Comparison of ENCODE assay signal across 10 cellular contexts in genomic region chr1:118563969-118564951, GRCh38.
DNase-seq lines count a peak whose midpoint lies in the region; ATAC-seq lines count a peak whose summit lies in the region.
"Had no signal": no experiment of that assay in that cellular context is flagged by ENCODE, and none has a peak within 500 bp of the region (broad histone marks: within the 10 kb centered on the region; RNA-seq: fewer than 3 reads in every experiment).

No MANE protein-coding gene starts in this region.

- H3K4me1 Mint-ChIP-seq in T-cell: no peaks in the 10 kb centered on the region
- H3K4me1 Mint-ChIP-seq: activated B cell treated with CpG ODN at 0.5 μM for 24 hours had no signal

- DNase-seq in GM04503 (ENCODE audit: low read depth) (peak; percentile 9), KBM-7 (peak; percentile 88), iPS-NIHi7 (ENCODE audit: extremely low spot score) (peak; percentile 24), NCI-H1417 treated with DMSO at 0.1 percent for 48 hours (lab: John Stamatoyannopoulos, UW) (no peak), NCI-H146 treated with DMSO at 0.1 percent for 48 hours (lab: John Stamatoyannopoulos, UW; ENCODE audit: unreplicated experiment) (no peak), T-cell (no peak)
- DNase-seq: activated B cell treated with CpG ODN at 0.5 μM for 24 hours, KG1 had no signal

- H3K4me3 Mint-ChIP-seq in T-cell: no peak overlapping the region
- H3K4me3 Mint-ChIP-seq: activated B cell treated with CpG ODN at 0.5 μM for 24 hours had no signal

- CTCF ChIA-PET in T-cell (lab: Charles Lee): no interaction called here

- H3K27ac Mint-ChIP-seq in T-cell: no peak overlapping the region
- H3K27ac Mint-ChIP-seq: activated B cell treated with CpG ODN at 0.5 μM for 24 hours had no signal

- POLR2A ChIA-PET in T-cell (lab: Charles Lee): no interaction called here

- no peaks in the 10 kb centered on the region for H3K27me3 Mint-ChIP-seq in T-cell
- H3K27me3 Mint-ChIP-seq: activated B cell treated with CpG ODN at 0.5 μM for 24 hours had no signal

- H3K9me3 Mint-ChIP-seq in T-cell: peaks cover 2 to 17% (median 15%) of the 10 kb centered on the region in 3 donors
- H3K9me3 Mint-ChIP-seq: activated B cell treated with CpG ODN at 0.5 μM for 24 hours had no signal

- ATAC-seq in GM21529 (IDR thresholded peaks at IDR 0.05; ENCODE audit: unreplicated experiment) (peak; percentile 78), T-cell (replicated peaks in 1 of 4) (no peak), HG03460 (IDR thresholded peaks at IDR 0.05; ENCODE audit: unreplicated experiment) (no peak)

- in situ Hi-C loops in KBM-7 (cut with MboI; ENCODE audit: low pct_unique_long_range_greater_than_20kb, low sequenced_read_pairs): no loop called here

- no peaks in the 10 kb centered on the region for H3K36me3 Mint-ChIP-seq in T-cell

Comparison
In these comparisons a context has a peak if more than half of its experiments do, and no peak if none do; other contexts are left out.
1. DNase-seq: peak in GM04503 (single experiment), KBM-7 (single experiment) and iPS-NIHi7 (single experiment); none in NCI-H1417 treated with DMSO at 0.1 percent for 48 hours (single experiment), NCI-H146 treated with DMSO at 0.1 percent for 48 hours (single experiment) and T-cell (0 of 34).